In genomic region chr14:54251356-54251755, GRCh38 we compare ENCODE assay signal across 31 cellular contexts.
DNase-seq lines count a peak whose midpoint lies in the region; ATAC-seq, FAIRE-seq and TF ChIP-seq lines count a peak whose summit lies in the region.
"Had no signal": no experiment of that assay in that cellular context is flagged by ENCODE, and none has a peak within 500 bp of the region (broad histone marks: within the 10 kb centered on the region; RNA-seq: fewer than 3 reads in every experiment).

No MANE protein-coding gene starts in this region.

- H3K14ac ChIP-seq in mesenchymal stem cell (ENCODE audit: low read length in 2 of 2), result no peak overlapping the region

- no peak overlapping the region for H3K9ac ChIP-seq in mesenchymal stem cell (ENCODE audit: low read length)
- H3K9ac ChIP-seq: BLaER1 had no signal

- no peaks in the 10 kb centered on the region for H3K9me3 ChIP-seq in mesenchymal stem cell (ENCODE audit: control insufficient read depth, low read length)
- H3K9me3 ChIP-seq: A549, body of pancreas, colonic mucosa, mucosa of descending colon, vagina had no signal

- H3K9me3 Mint-ChIP-seq in HFFc6, result no peaks in the 10 kb centered on the region
- H3K9me3 Mint-ChIP-seq: activated naive CD8-positive, alpha-beta T cell treated with anti-CD3 and anti-CD28 coated beads, Interleukin-2, amount 10 ng/mL, durations not matched to agents 7 days and 5 days; activated T-helper 1 cell treated with anti-CD3 and anti-CD28 coated beads, Interleukin-12 subunit alpha, Interleukin-12 subunit beta, Interleukin-2, Interleukin-4 antibody, amounts not matched to agents 30 ng/mL and 10 ng/mL and 1 ng/mL, durations not matched to agents 14 hours and 24 hours and 36 hours had no signal

- H3K79me1 ChIP-seq in mesenchymal stem cell (replicated peaks; ENCODE audit: low read length, poor library complexity, severe bottlenecking), result no peaks in the 10 kb centered on the region

- intact Hi-C loops in left ventricle myocardium superior (cut with micrococcal nuclease) (no loop called here), cardiac septum (cut with DNase I) (no loop called here)

- H3K4ac ChIP-seq in mesenchymal stem cell (ENCODE audit: low read depth in 1 of 2, low read length in 2 of 2), result no peak overlapping the region

- no peak overlapping the region for H3K4me2 ChIP-seq in mesenchymal stem cell (ENCODE audit: low read length, poor library complexity, severe bottlenecking)
- H3K4me2 ChIP-seq: BLaER1 had no signal

- TF ChIP-seq CTCF in bronchial epithelial cell (IDR thresholded peaks at IDR 0.05; ENCODE audit: insufficient read depth, low read length, severe bottlenecking), result no peak
- TF ChIP-seq CTCF in HFFc6 (IDR thresholded peaks at IDR 0.05), result no peak

- no peak overlapping the region for H3K27ac Mint-ChIP-seq in HFFc6
- H3K27ac Mint-ChIP-seq: activated CD8-positive, alpha-beta memory T cell treated with anti-CD3 and anti-CD28 coated beads, Interleukin-2, amount 10 ng/mL, durations not matched to agents 7 days and 5 days; activated naive CD8-positive, alpha-beta T cell treated with anti-CD3 and anti-CD28 coated beads, Interleukin-2, amount 10 ng/mL, durations not matched to agents 7 days and 5 days; activated T-helper 1 cell treated with anti-CD3 and anti-CD28 coated beads, Interleukin-12 subunit alpha, Interleukin-12 subunit beta, Interleukin-2, Interleukin-4 antibody, amounts not matched to agents 30 ng/mL and 10 ng/mL and 1 ng/mL, durations not matched to agents 14 hours and 24 hours and 36 hours; T-cell had no signal

- peaks cover 15% of the 10 kb centered on the region for H3K4me1 ChIP-seq in mesenchymal stem cell (ENCODE audit: control insufficient read depth, insufficient read depth, low read depth, low read length)
- H3K4me1 ChIP-seq: colonic mucosa had no signal

- H4K8ac ChIP-seq in mesenchymal stem cell (ENCODE audit: low read length), result no peak overlapping the region

- H2AFZ ChIP-seq in mesenchymal stem cell (ENCODE audit: low read depth, low read length), result no peak overlapping the region

- no peak for FAIRE-seq in bronchial epithelial cell (lab: Jason Lieb, UNC)
- FAIRE-seq: A549, endometrium, TTC549 had no signal

- H2AK5ac ChIP-seq in mesenchymal stem cell (ENCODE audit: low read length, severe bottlenecking), result peak overlapping the region; percentile 93

- no peak overlapping the region for H3K18ac ChIP-seq in mesenchymal stem cell (ENCODE audit: low read depth in 1 of 2, low read length in 2 of 2)

- ATAC-seq in left ventricle myocardium superior, result peak; percentile 70
- ATAC-seq in HG03135 (IDR thresholded peaks at IDR 0.05; ENCODE audit: unreplicated experiment), result no peak
- ATAC-seq: activated CD8-positive, alpha-beta memory T cell treated with anti-CD3 and anti-CD28 coated beads, Interleukin-2, amount 10 ng/mL, durations not matched to agents 7 days and 5 days; body of pancreas; T-cell had no signal

- H3K36me3 ChIP-seq in bronchial epithelial cell (ENCODE audit: control insufficient read depth, insufficient read depth, low read length) (no peaks in the 10 kb centered on the region), mesenchymal stem cell (ENCODE audit: control insufficient read depth in 1 of 2, insufficient read depth in 2 of 2, low read depth in 1 of 2, low read length in 2 of 2) (no peaks in the 10 kb centered on the region)
- H3K36me3 ChIP-seq: BLaER1, colonic mucosa, vagina had no signal

- H3K4me3 Mint-ChIP-seq in HFFc6, result no peak overlapping the region
- H3K4me3 Mint-ChIP-seq: activated CD8-positive, alpha-beta memory T cell treated with anti-CD3 and anti-CD28 coated beads, Interleukin-2, amount 10 ng/mL, durations not matched to agents 7 days and 5 days; activated naive CD8-positive, alpha-beta T cell treated with anti-CD3 and anti-CD28 coated beads, Interleukin-2, amount 10 ng/mL, durations not matched to agents 7 days and 5 days; activated T-helper 1 cell treated with anti-CD3 and anti-CD28 coated beads, Interleukin-12 subunit alpha, Interleukin-12 subunit beta, Interleukin-2, Interleukin-4 antibody, amounts not matched to agents 30 ng/mL and 10 ng/mL and 1 ng/mL, durations not matched to agents 14 hours and 24 hours and 36 hours; T-cell had no signal

- H2BK15ac ChIP-seq in mesenchymal stem cell (ENCODE audit: low read depth, poor library complexity, severe bottlenecking), result no peak overlapping the region

- no peak overlapping the region for H4K91ac ChIP-seq in mesenchymal stem cell (ENCODE audit: low read length)

- H2BK12ac ChIP-seq in mesenchymal stem cell (ENCODE audit: low read length in 2 of 2), result no peak overlapping the region

- H3K27me3 Mint-ChIP-seq in HFFc6 (ENCODE audit: insufficient read depth), result peaks cover 8% of the 10 kb centered on the region

- H3K4me3 ChIP-seq in bronchial epithelial cell (ENCODE audit: low read depth, low read length) (no peak overlapping the region), mesenchymal stem cell (ENCODE audit: insufficient read depth in 1 of 2, low read depth in 1 of 2, low read length in 2 of 2) (no peak overlapping the region)
- H3K4me3 ChIP-seq: A549, BLaER1, body of pancreas, colonic mucosa, mucosa of descending colon, vagina had no signal

- H2BK120ac ChIP-seq in mesenchymal stem cell (ENCODE audit: low read depth, low read length), result no peak overlapping the region

- peak overlapping the region; percentile 60 for H3K27ac ChIP-seq in mesenchymal stem cell (ENCODE audit: low read length, poor library complexity, severe bottlenecking)
- H3K27ac ChIP-seq: BLaER1, body of pancreas, colonic mucosa, foreskin keratinocyte, vagina had no signal

- peak overlapping the region; percentile 69 for H2BK5ac ChIP-seq in mesenchymal stem cell (ENCODE audit: low read depth, low read length, poor library complexity, severe bottlenecking)

- 88% methylated on average over 3 of the region's 4 CpGs for WGBS in mesenchymal stem cell

- no peak for DNase-seq in left ventricle myocardium superior
- no peak for DNase-seq in cardiac septum (ENCODE audit: low spot score)
- peak; percentile 59 for DNase-seq in bronchial epithelial cell (ENCODE audit: low read depth)
- no peak for DNase-seq in mesenchymal stem cell
- no peak for DNase-seq in D341Med (ENCODE audit: low spot score)
- no peak for DNase-seq in HFFc6
- no peak for DNase-seq in hypothalamus (lab: John Stamatoyannopoulos, UW)
- DNase-seq: activated CD4-positive, alpha-beta T cell treated with anti-CD3 and anti-CD28 coated beads for 4 hours; activated CD8-positive, alpha-beta memory T cell treated with anti-CD3 and anti-CD28 coated beads, Interleukin-2, amount 10 ng/mL, durations not matched to agents 7 days and 5 days; activated naive CD8-positive, alpha-beta T cell treated with anti-CD3 and anti-CD28 coated beads, Interleukin-2, amount 10 ng/mL, durations not matched to agents 7 days and 5 days; colonic mucosa; left cardiac atrium; MM.1S; mucosa of descending colon; NCI-H146; NCI-H2171 treated with DMSO at 0.1 percent for 48 hours; NCI-H69; SHP77; stimulated activated CD4-positive, alpha-beta T cell treated with anti-CD3 and anti-CD28 coated beads, Interleukin-12 subunit alpha, Interleukin-12 subunit beta, amount 100 ng/mL, for 4 hours; stimulated activated CD8-positive, alpha-beta memory T cell treated with anti-CD3 and anti-CD28 coated beads, Interleukin-4, amount 100 ng/mL, for 48 hours; substantia nigra; T-cell had no signal

- peaks cover 43% of the 10 kb centered on the region for H3K4me1 Mint-ChIP-seq in HFFc6 (ENCODE audit: low read depth)
- H3K4me1 Mint-ChIP-seq: T-cell had no signal

- H3K36me3 Mint-ChIP-seq in HFFc6 (ENCODE audit: low read depth), result no peaks in the 10 kb centered on the region; the same call in 1 of the 2 replicates
- H3K36me3 Mint-ChIP-seq: activated CD8-positive, alpha-beta memory T cell treated with anti-CD3 and anti-CD28 coated beads, Interleukin-2, amount 10 ng/mL, durations not matched to agents 7 days and 5 days; activated naive CD8-positive, alpha-beta T cell treated with anti-CD3 and anti-CD28 coated beads, Interleukin-2, amount 10 ng/mL, durations not matched to agents 7 days and 5 days; T-cell had no signal

- no peak overlapping the region for H3K23ac ChIP-seq in mesenchymal stem cell (ENCODE audit: low read length in 2 of 2)

- H3K27me3 ChIP-seq in bronchial epithelial cell (ENCODE audit: control insufficient read depth, insufficient read depth, low read length) (no peaks in the 10 kb centered on the region), mesenchymal stem cell (ENCODE audit: control insufficient read depth in 1 of 2, insufficient read depth in 1 of 2, low read length in 2 of 2) (no peaks in the 10 kb centered on the region)
- H3K27me3 ChIP-seq: BLaER1, body of pancreas, colonic mucosa, foreskin keratinocyte, vagina had no signal
